17 cellular contexts compared by ENCODE assay signal in the genomic region with DNA sequence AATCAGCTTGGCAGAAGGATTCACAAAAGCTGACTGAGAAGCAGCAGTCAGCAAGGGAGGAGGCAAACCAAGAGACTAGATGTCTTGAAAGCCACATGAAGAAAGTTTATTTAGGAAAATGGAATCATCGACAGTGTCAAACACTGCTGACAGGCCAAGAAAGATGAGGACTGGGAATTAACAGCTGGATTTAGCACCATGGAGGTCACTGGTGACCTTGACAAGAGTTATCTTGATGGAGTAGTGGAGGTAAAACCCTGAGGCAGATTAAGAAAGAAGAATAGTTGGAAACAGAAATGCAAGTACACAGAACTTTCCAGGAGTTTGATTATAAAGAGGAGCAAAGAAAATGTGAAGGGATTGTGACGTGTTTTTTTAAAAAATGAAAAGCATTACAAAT. TPM values are rescaled to one million over a fixed set of nuclear protein-coding genes. Genes with fewer than 3 reads are reported as not detected.
DNase-seq lines count a peak whose midpoint lies in the region; ATAC-seq, FAIRE-seq and TF ChIP-seq lines count a peak whose summit lies in the region.
"Had no signal": no experiment of that assay in that cellular context is flagged by ENCODE, and none has a peak within 500 bp of the region (broad histone marks: within the 10 kb centered on the region; RNA-seq: fewer than 3 reads in every experiment).

No MANE protein-coding gene starts in this region.

- H3K4me3 ChIP-seq in Karpas-422 (ENCODE audit: low read length) (no peak overlapping the region), K562 (no peak overlapping the region), parathyroid adenoma (ENCODE audit: low read depth, low read length) (peak overlapping the region; percentile 45), testis (no peak overlapping the region), osteoblast (ENCODE audit: insufficient read depth, low read length) (no peak overlapping the region)
- H3K4me3 ChIP-seq: GM12878, GM23338 had no signal

- no peak for DNase-seq in Karpas-422
- DNase-seq in K562 (ENCODE audit: extremely low read depth in 1 of 4, low spot score in 3 of 4): no peak
- DNase-seq in testis: no peak
- DNase-seq in osteoblast (ENCODE audit: insufficient read length, low spot score, missing footprints): no peak
- DNase-seq in activated naive CD4-positive, alpha-beta T cell (lab: John Stamatoyannopoulos, UW): no peak
- no peak for DNase-seq in activated CD4-positive, alpha-beta T cell treated with anti-CD3 and anti-CD28 coated beads for 4 hours
- DNase-seq: C1 segment of cervical spinal cord; Caco-2; CD4-positive, alpha-beta memory T cell; DMS79; EL; GDM1; H9 had no signal

- in situ Hi-C loops in K562 (cut with MboI): no loop called here

- ATAC-seq in K562: 0 out of 3 replicates have a peak, but pooled peaks have one; percentile 10
- ATAC-seq: GM12878, GM23338, HCT116 had no signal

- no peaks in the 10 kb centered on the region for H3K9me1 ChIP-seq in K562 (ENCODE audit: control insufficient read depth, insufficient read depth, low read length)

- H3K9me3 ChIP-seq in Karpas-422 (ENCODE audit: low read length) (no peaks in the 10 kb centered on the region), K562 (replicated peaks; ENCODE audit: control insufficient read depth, insufficient read depth, low read depth, low read length) (no peaks in the 10 kb centered on the region), parathyroid adenoma (ENCODE audit: control insufficient read depth, low read length) (no peaks in the 10 kb centered on the region), testis (no peaks in the 10 kb centered on the region), osteoblast (ENCODE audit: low read depth, low read length) (no peaks in the 10 kb centered on the region)
- H3K9me3 ChIP-seq: Caco-2 had no signal

- CTCF ChIA-PET in K562 (lab: Yijun Ruan, JAX; ENCODE audit: low intra/inter-chr PET ratio): interaction anchor here (0.5 kb wide), 1 partner anchor 262 kb away, joined by 3 read pairs; no protein-coding TSS in a partner anchor

- H3K9ac ChIP-seq in Karpas-422 (ENCODE audit: low read length) (no peak overlapping the region), K562 (ENCODE audit: insufficient read depth in 1 of 2, low read depth in 2 of 2, low read length in 2 of 2) (peak overlapping the region in 1 of 2 experiments; percentile 56; a peak in 1 of 4 replicates), parathyroid adenoma (no peak overlapping the region)

- POLR2A ChIA-PET in K562 (lab: Yijun Ruan, JAX): interaction anchor here (0.7 to 2.3 kb wide), 2 partner anchors 13 to 119 kb away, joined by 3 to 21 read pairs; no protein-coding TSS in a partner anchor

- no peak overlapping the region for H3K4me2 ChIP-seq in Karpas-422 (ENCODE audit: low read depth, low read length, poor library complexity, severe bottlenecking)
- H3K4me2 ChIP-seq in K562 (ENCODE audit: insufficient read depth, low read length): peak overlapping the region; percentile 75; the same call in 1 of the 2 replicates
- H3K4me2 ChIP-seq in parathyroid adenoma (ENCODE audit: low read length): peak overlapping the region; percentile 39
- H3K4me2 ChIP-seq in osteoblast (ENCODE audit: insufficient read depth, low read length): no peak overlapping the region
- H3K4me2 ChIP-seq: GM23338 had no signal

- TF ChIP-seq RAD21 in K562 (CRISPR knock-in tag; conservative IDR thresholded peaks at IDR 0.05 in 1 of 2, IDR thresholded peaks at IDR 0.05 in 1 of 2): no peak

- H3K27me3 ChIP-seq in Karpas-422 (ENCODE audit: low read length) (no peaks in the 10 kb centered on the region), K562 (ENCODE audit: control insufficient read depth in 2 of 2, insufficient read depth in 2 of 2, low read length in 2 of 2) (no peaks in the 10 kb centered on the region), parathyroid adenoma (ENCODE audit: control insufficient read depth, insufficient read depth, low read length) (no peaks in the 10 kb centered on the region), testis (no peaks in the 10 kb centered on the region), osteoblast (ENCODE audit: insufficient read depth, low read length) (no peaks in the 10 kb centered on the region)

- TF ChIP-seq POLR2A in K562 (conservative IDR thresholded peaks at IDR 0.05) (no peak), testis (IDR thresholded peaks at IDR 0.05) (no peak)

- no peak for TF ChIP-seq EP300 in K562 (IDR thresholded peaks at IDR 0.05; ENCODE audit: low read length)

- H2AFZ ChIP-seq in Karpas-422 (ENCODE audit: low read length): no peak overlapping the region
- no peak overlapping the region for H2AFZ ChIP-seq in K562 (ENCODE audit: low read depth, low read length)
- peak overlapping the region; percentile 25 for H2AFZ ChIP-seq in parathyroid adenoma
- no peak overlapping the region for H2AFZ ChIP-seq in osteoblast (ENCODE audit: low read length)
- H2AFZ ChIP-seq: GM23338 had no signal

- H3K36me3 ChIP-seq in Karpas-422 (ENCODE audit: insufficient read depth, low read length): peaks cover 2% of the 10 kb centered on the region; the same call in 1 of the 2 replicates
- peaks cover 9% of the 10 kb centered on the region for H3K36me3 ChIP-seq in K562 (ENCODE audit: control insufficient read depth, insufficient read depth, low read length)
- H3K36me3 ChIP-seq in parathyroid adenoma (ENCODE audit: control insufficient read depth, insufficient read depth, low read length): no peaks in the 10 kb centered on the region
- no peaks in the 10 kb centered on the region for H3K36me3 ChIP-seq in testis (ENCODE audit: low read depth, missing control alignments)
- no peaks in the 10 kb centered on the region for H3K36me3 ChIP-seq in osteoblast (ENCODE audit: insufficient read depth, low read length)

- TF ChIP-seq CTCF in K562 (IDR thresholded peaks at IDR 0.05 in 2 of 3, conservative IDR thresholded peaks at IDR 0.05 in 1 of 3; ENCODE audit: insufficient read depth in 2 of 3, low read depth in 1 of 3, low read length in 3 of 3) (no peak), parathyroid adenoma (IDR thresholded peaks at IDR 0.05) (no peak), testis (IDR thresholded peaks at IDR 0.05) (no peak), osteoblast (IDR thresholded peaks at IDR 0.05; ENCODE audit: extremely low read depth, low read depth, low read length) (no peak)

- intact Hi-C loops in K562 (cut with micrococcal nuclease): no loop called here
- intact Hi-C loops in testis (cut with DNase I; ENCODE audit: low total_unique reads): no loop called here

- H3K9me2 ChIP-seq in Karpas-422 (replicated peaks; ENCODE audit: insufficient read depth, low read length): no peaks in the 10 kb centered on the region

- 21% methylated on average over 2 of the region's 2 CpGs for WGBS in K562 (ENCODE audit: insufficient coverage, low coverage, missing lambda C conversion rate)
- WGBS in testis, 2 donors: 51 to 59% methylated on average over 2 of the region's 2 CpGs

- FAIRE-seq in K562 (lab: Jason Lieb, UNC): peak; percentile 46

- no TSS peak for BruUV-seq in K562 (replicated peaks; lab: Mats Ljungman, UMichigan)

- peak overlapping the region; percentile 34 for H3K27ac ChIP-seq in Karpas-422 (ENCODE audit: low read length)
- H3K27ac ChIP-seq in K562 (ENCODE audit: extremely low read depth, low read depth, low read length): peak overlapping the region; percentile 77; the same call in 2 of the 3 replicates
- H3K27ac ChIP-seq in parathyroid adenoma: peak overlapping the region; percentile 75
- H3K27ac ChIP-seq in testis: peak overlapping the region; percentile 33 to 58
- no peak overlapping the region for H3K27ac ChIP-seq in osteoblast (ENCODE audit: low read depth, low read length)

- H3K4me1 ChIP-seq in Karpas-422 (ENCODE audit: low read length) (peaks cover 33% of the 10 kb centered on the region), K562 (replicated peaks in 1 of 2; ENCODE audit: control insufficient read depth in 2 of 2, insufficient read depth in 2 of 2, low read length in 2 of 2) (peaks cover 27 to 36% of the 10 kb centered on the region in 2 experiments), parathyroid adenoma (peaks cover 29% of the 10 kb centered on the region), testis (peaks cover 13% of the 10 kb centered on the region), osteoblast (ENCODE audit: insufficient read depth, low read length) (peaks cover 5% of the 10 kb centered on the region)
- H3K4me1 ChIP-seq: Caco-2 had no signal

- H3K79me2 ChIP-seq in Karpas-422 (ENCODE audit: low read length): peaks cover 93% of the 10 kb centered on the region
- peaks cover 79% of the 10 kb centered on the region for H3K79me2 ChIP-seq in K562 (ENCODE audit: control insufficient read depth, insufficient read depth, low read length)
- H3K79me2 ChIP-seq in parathyroid adenoma: peaks cover 24% of the 10 kb centered on the region
- H3K79me2 ChIP-seq in osteoblast (ENCODE audit: insufficient read depth, low read length): peaks cover 23% of the 10 kb centered on the region

- H4K20me1 ChIP-seq in Karpas-422 (ENCODE audit: insufficient read depth, low read depth, low read length) (no peaks in the 10 kb centered on the region), K562 (replicated peaks; ENCODE audit: control insufficient read depth, insufficient read depth, low read length) (no peaks in the 10 kb centered on the region), osteoblast (ENCODE audit: insufficient read depth, low read length) (peaks cover 3% of the 10 kb centered on the region)

TF ChIP-seq in K562, 482 proteins besides CTCF, POLR2A, EP300 and RAD21 (continues in another document):
- TF ChIP-seq MTA3 (IDR thresholded peaks at IDR 0.05; ENCODE audit: borderline replicate concordance): no peak

RNA-seq across cellular contexts. Expression of a gene that starts 51.5 kb away (rescaled TPM):
- 123 and 202 TPM in 2 replicates for total RNA-seq in Karpas-422 (2014; rRNA removed; shearing (Covaris generic); ENCODE audit: low replicate concordance)
- 221 and 364 TPM in 2 replicates for total RNA-seq in K562 (2011; cell fraction: chromatin; rRNA removed; ENCODE audit: low replicate concordance)
- 125 and 149 TPM in 2 replicates for total RNA-seq in K562 (2011; cell fraction: nucleolus; rRNA removed)
- 218 and 331 TPM in 2 replicates for total RNA-seq in K562 (2011; cell fraction: nucleoplasm; rRNA removed)
- total RNA-seq in K562 (2014; rRNA removed): 74.6 and 136 TPM in 2 replicates
- total RNA-seq in K562 (2014; rRNA removed; fragmentation: Illumina TruSeq; extraction: Trizol): 59.9 and 67.3 TPM in 2 replicates
- total RNA-seq in K562 (2015; rRNA removed; fragmentation: Illumina TruSeq; extraction: Trizol): 58.5 and 61.7 TPM in 2 replicates
- 89.1 and 90.0 TPM in 2 replicates for total RNA-seq in K562 (2021)
- 33.6 and 82.0 TPM in 2 replicates for polyA plus RNA-seq in K562 (2011; rRNA removed)
- polyA plus RNA-seq in K562 (2011; cell fraction: cytosol; rRNA removed): 36.1 and 51.5 TPM in 2 replicates
- polyA plus RNA-seq in K562 (2011; cell fraction: nucleus; rRNA removed): 136 and 225 TPM in 2 replicates
- polyA plus RNA-seq in K562 (2012): 38.8 and 45.6 TPM in 2 replicates
- polyA plus RNA-seq in K562 (2014; fragmentation: Illumina TruSeq; extraction: Trizol): 49.8 and 49.9 TPM in 2 replicates
- polyA plus RNA-seq in K562 (2014; fragmentation: Nextera tagmentation; extraction: Ambion mirVana): 1 to 10 TPM; 7.7 to 9.6 TPM
- 49.0 and 50.9 TPM in 2 replicates for polyA plus RNA-seq in K562 (2014; rRNA removed)
- polyA minus RNA-seq in K562 (2011; rRNA and poly(A)+ RNA removed): 80.1 and 153 TPM in 2 replicates
- 53.8 and 63.2 TPM in 2 replicates for polyA minus RNA-seq in K562 (2011; cell fraction: cytosol; rRNA and poly(A)+ RNA removed)
- polyA minus RNA-seq in K562 (2011; cell fraction: nucleus; rRNA and poly(A)+ RNA removed): 191 and 204 TPM in 2 replicates
- total RNA-seq in testis: 100 to 1,000 TPM; 218 to 219 TPM
- 73.3 TPM for polyA plus RNA-seq in testis (ENCODE audit: insufficient read depth, low read depth, low replicate concordance)
- total RNA-seq in osteoblast: 39.4 and 44.8 TPM in 2 replicates

Comparison
In these comparisons a context has a peak if more than half of its experiments do, and no peak if none do; other contexts are left out.
1. H3K4me2 ChIP-seq: peak in K562 (single experiment) and parathyroid adenoma (single experiment); none in Karpas-422 (single experiment) and osteoblast (single experiment).